28 cellular contexts compared by ENCODE assay signal in the genomic region with DNA sequence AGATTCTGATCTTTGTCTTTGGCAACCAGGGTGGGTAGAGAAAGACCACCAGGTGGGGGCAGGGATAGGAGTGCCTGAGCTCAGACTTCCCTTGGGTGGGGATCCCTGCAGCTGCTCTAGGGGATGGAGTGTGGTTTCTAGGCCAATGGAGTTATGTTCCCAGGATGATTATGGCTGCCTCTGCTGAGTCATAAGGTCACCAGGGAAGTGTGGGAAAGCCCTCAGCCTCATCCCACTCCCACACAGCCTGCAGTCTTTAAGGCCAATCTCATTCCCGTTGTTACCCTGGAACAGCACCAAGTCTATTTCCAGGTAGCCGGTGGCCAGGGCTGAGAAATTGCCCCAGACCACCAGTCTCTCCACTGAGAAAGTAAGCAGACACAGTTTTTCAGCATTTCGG.
"Had no signal": no experiment of that assay in that cellular context is flagged by ENCODE, and none has a peak within 500 bp of the region (broad histone marks: within the 10 kb centered on the region; RNA-seq: fewer than 3 reads in every experiment).

No MANE protein-coding gene starts in this region.

- H3K27ac Mint-ChIP-seq: activated CD4-positive, alpha-beta T cell treated with anti-CD3 and anti-CD28 coated beads, Interleukin-2, amount 10 ng/mL, durations not matched to agents 24 days and 14 days; activated CD8-positive, alpha-beta T cell treated with anti-CD3 and anti-CD28 coated beads, Interleukin-2, amount 10 ng/mL, durations not matched to agents 7 days and 5 days; activated naive CD4-positive, alpha-beta T cell treated with anti-CD3 and anti-CD28 coated beads for 36 hours; activated naive CD4-positive, alpha-beta T cell treated with anti-CD3 and anti-CD28 coated beads, Interleukin-2, amount 50 U/mL, for 72 hours; activated T-cell treated with anti-CD3 and anti-CD28 coated beads, Interleukin-2, amount 50 U/mL, for 24 hours had no signal

- DNase-seq: activated CD4-positive, alpha-beta T cell treated with anti-CD3 and anti-CD28 coated beads, Interleukin-2, amount 10 ng/mL, durations not matched to agents 24 days and 14 days; activated CD4-positive, alpha-beta T cell treated with anti-CD3 and anti-CD28 coated beads, Interleukin-2, amount 50 U/mL, for 48 hours; activated CD8-positive, alpha-beta T cell treated with anti-CD3 and anti-CD28 coated beads, Interleukin-2, amount 10 ng/mL, durations not matched to agents 7 days and 5 days; activated gamma-delta T cell treated with Interleukin-2 at 50 U/mL for 16 hours; activated naive CD4-positive, alpha-beta T cell treated with anti-CD3 and anti-CD28 coated beads for 36 hours; activated T-cell treated with anti-CD3 and anti-CD28 coated beads, Interleukin-2, amount 50 U/mL, for 24 hours; adrenal gland; anterior cingulate cortex; brain microvascular endothelial cell; NCI-H1105; NCI-H1436; NCI-H1694; NCI-H1930; NCI-H2081 treated with DMSO at 0.1 percent for 48 hours; NCI-H345; NCI-H524 treated with DMSO at 0.1 percent for 48 hours; NK-92 treated with Interleukin-12 subunit alpha and Interleukin-12 subunit beta, amount 100 ng/mL, for 24 hours; PC-3; Peyer's patch; RPMI8226; SHP77 treated with DMSO at 0.1 percent for 48 hours; T-helper 1 cell; T-helper 2 cell; T1000 had no signal

- H3K9ac ChIP-seq: KMS-11 had no signal

- H3K27me3 ChIP-seq: adrenal gland, brain microvascular endothelial cell, Peyer's patch had no signal

- H3K27me3 Mint-ChIP-seq: activated CD4-positive, alpha-beta T cell treated with anti-CD3 and anti-CD28 coated beads, Interleukin-2, amount 10 ng/mL, durations not matched to agents 24 days and 14 days; activated T-cell treated with anti-CD3 and anti-CD28 coated beads, Interleukin-2, amount 50 U/mL, for 24 hours; central memory CD8-positive, alpha-beta T cell had no signal

- H3K4me1 ChIP-seq: adrenal gland, Peyer's patch had no signal

- H3K4me3 ChIP-seq: adrenal gland, Peyer's patch had no signal

- H3K4me2 ChIP-seq: KMS-11 had no signal

- H3K9me3 ChIP-seq: adrenal gland, Peyer's patch had no signal

- H3K4me3 Mint-ChIP-seq: activated CD4-positive, alpha-beta T cell treated with anti-CD3 and anti-CD28 coated beads, Interleukin-2, amount 10 ng/mL, durations not matched to agents 24 days and 14 days; activated CD8-positive, alpha-beta T cell treated with anti-CD3 and anti-CD28 coated beads, Interleukin-2, amount 10 ng/mL, durations not matched to agents 7 days and 5 days; activated naive CD4-positive, alpha-beta T cell treated with anti-CD3 and anti-CD28 coated beads for 36 hours; activated T-cell treated with anti-CD3 and anti-CD28 coated beads, Interleukin-2, amount 50 U/mL, for 24 hours; central memory CD8-positive, alpha-beta T cell had no signal

- H3K27ac ChIP-seq: adrenal gland, brain microvascular endothelial cell, KMS-11, Peyer's patch had no signal

- ATAC-seq: activated CD8-positive, alpha-beta T cell treated with anti-CD3 and anti-CD28 coated beads, Interleukin-2, amount 10 ng/mL, durations not matched to agents 7 days and 5 days; activated naive CD4-positive, alpha-beta T cell treated with anti-CD3 and anti-CD28 coated beads, Interleukin-2, amount 50 U/mL, for 72 hours; PC-3; SK-N-SH treated with all-trans-retinoic acid at 6 μM for 48 hours had no signal

- H3K4me1 Mint-ChIP-seq: activated CD4-positive, alpha-beta T cell treated with anti-CD3 and anti-CD28 coated beads, Interleukin-2, amount 10 ng/mL, durations not matched to agents 24 days and 14 days; central memory CD8-positive, alpha-beta T cell had no signal

- H3K36me3 ChIP-seq: adrenal gland, brain microvascular endothelial cell, Peyer's patch had no signal
